In genomic region chr10:49186613-49187012, GRCh38 we compare ENCODE assay signal across 22 cellular contexts. TPM values are rescaled to one million over a fixed set of nuclear protein-coding genes. Genes with fewer than 3 reads are reported as not detected.
A peak's percentile ranks its signal among the peaks of the same experiment; 100 is the strongest.
DNase-seq lines count a peak whose midpoint lies in the region; ATAC-seq lines count a peak whose summit lies in the region.
"Had no signal": no experiment of that assay in that cellular context is flagged by ENCODE, and none has a peak within 500 bp of the region (broad histone marks: within the 10 kb centered on the region; RNA-seq: fewer than 3 reads in every experiment).

No MANE protein-coding gene starts in this region.

- peaks cover 14% of the 10 kb centered on the region for H3K36me3 Mint-ChIP-seq in activated CD8-positive, alpha-beta memory T cell treated with anti-CD3 and anti-CD28 coated beads, Interleukin-2, amount 10 ng/mL, durations not matched to agents 7 days and 5 days
- peaks cover 23 to 25% of the 10 kb centered on the region in 2 donors for H3K36me3 Mint-ChIP-seq in stimulated activated naive B cell treated with anti-CD40 and anti-IgM and Interleukin-4, amounts not matched to agents 10 μg/mL and 1 μg/mL and 100 μg/mL, for 72 hours

- no peak for DNase-seq in activated CD8-positive, alpha-beta memory T cell treated with anti-CD3 and anti-CD28 coated beads, Interleukin-2, amount 10 ng/mL, durations not matched to agents 7 days and 5 days
- no peak for DNase-seq in activated CD8-positive, alpha-beta memory T cell treated with anti-CD3 and anti-CD28 coated beads, Interleukin-2, amount 50 U/mL, for 4 hours
- peak; percentile 61 for DNase-seq in OCI-M1 (lab: John Stamatoyannopoulos, UW)
- no peak for DNase-seq in effector memory CD4-positive, alpha-beta T cell
- DNase-seq in stimulated activated naive B cell treated with anti-CD40 and anti-IgM and Interleukin-4, amounts not matched to agents 10 μg/mL and 1 μg/mL and 100 μg/mL, for 72 hours: no peak
- no peak for DNase-seq in NCI-H2227 (lab: John Stamatoyannopoulos, UW; ENCODE audit: unreplicated experiment)
- DNase-seq in epidermal melanocyte (ENCODE audit: insufficient read length, low spot score): no peak
- DNase-seq in NCI-H2196 treated with DMSO at 0.1 percent for 48 hours (lab: John Stamatoyannopoulos, UW; ENCODE audit: unreplicated experiment): no peak
- DNase-seq: activated CD8-positive, alpha-beta memory T cell treated with anti-CD3 and anti-CD28 coated beads, Interleukin-2, amount 50 U/mL, for 48 hours; amniotic stem cell; COR-L47; MM.1S; NCI-H2029; NCI-H524; PC-9; stimulated activated CD4-positive, alpha-beta T cell treated with anti-CD3 and anti-CD28 coated beads, Interleukin-4, amount 100 ng/mL, for 1 hour; stimulated activated CD8-positive, alpha-beta memory T cell treated with anti-CD3 and anti-CD28 coated beads, Interleukin-4, amount 100 ng/mL, for 48 hours; trophoblast cell had no signal

- peak overlapping the region; percentile 78 for H3K4me3 Mint-ChIP-seq in activated CD8-positive, alpha-beta memory T cell treated with anti-CD3 and anti-CD28 coated beads, Interleukin-2, amount 10 ng/mL, durations not matched to agents 7 days and 5 days
- H3K4me3 Mint-ChIP-seq in stimulated activated naive B cell treated with anti-CD40 and anti-IgM and Interleukin-4, amounts not matched to agents 10 μg/mL and 1 μg/mL and 100 μg/mL, for 72 hours: peak overlapping the region; percentile 86 to 95

- peak overlapping the region; percentile 80 for H3K27ac Mint-ChIP-seq in activated CD8-positive, alpha-beta memory T cell treated with anti-CD3 and anti-CD28 coated beads, Interleukin-2, amount 10 ng/mL, durations not matched to agents 7 days and 5 days
- H3K27ac Mint-ChIP-seq in stimulated activated naive B cell treated with anti-CD40 and anti-IgM and Interleukin-4, amounts not matched to agents 10 μg/mL and 1 μg/mL and 100 μg/mL, for 72 hours: peak overlapping the region; percentile 57

- no peak overlapping the region for H3K4me3 ChIP-seq in effector memory CD4-positive, alpha-beta T cell (ENCODE audit: insufficient read depth, low read depth, low read length, poor library complexity, severe bottlenecking)
- H3K4me3 ChIP-seq: PC-9, SK-N-MC had no signal

- peaks cover 26% of the 10 kb centered on the region for H3K4me1 ChIP-seq in effector memory CD4-positive, alpha-beta T cell (ENCODE audit: control insufficient read depth, insufficient read depth, low read length, poor library complexity, severe bottlenecking)

- H3K9me3 ChIP-seq in effector memory CD4-positive, alpha-beta T cell (ENCODE audit: control insufficient read depth, low read length): no peaks in the 10 kb centered on the region
- H3K9me3 ChIP-seq: gastroesophageal sphincter had no signal

- ATAC-seq in activated CD8-positive, alpha-beta memory T cell treated with anti-CD3 and anti-CD28 coated beads, Interleukin-2, amount 10 ng/mL, durations not matched to agents 7 days and 5 days: no peak
- ATAC-seq in stimulated activated naive B cell treated with anti-CD40 and anti-IgM and Interleukin-4, amounts not matched to agents 10 μg/mL and 1 μg/mL and 100 μg/mL, for 72 hours (replicated peaks): no peak
- ATAC-seq: gastroesophageal sphincter, sciatic nerve had no signal

- CTCF ChIA-PET in activated CD8-positive, alpha-beta memory T cell treated with anti-CD3 and anti-CD28 coated beads, Interleukin-2, amount 10 ng/mL, durations not matched to agents 7 days and 5 days (lab: Charles Lee): no interaction called here

- H3K9me3 Mint-ChIP-seq in activated CD8-positive, alpha-beta memory T cell treated with anti-CD3 and anti-CD28 coated beads, Interleukin-2, amount 10 ng/mL, durations not matched to agents 7 days and 5 days (ENCODE audit: low read depth): no peaks in the 10 kb centered on the region
- H3K9me3 Mint-ChIP-seq in stimulated activated naive B cell treated with anti-CD40 and anti-IgM and Interleukin-4, amounts not matched to agents 10 μg/mL and 1 μg/mL and 100 μg/mL, for 72 hours: peaks cover 0 to 2% of the 10 kb centered on the region in 2 donors

- H3K4me1 Mint-ChIP-seq in activated CD8-positive, alpha-beta memory T cell treated with anti-CD3 and anti-CD28 coated beads, Interleukin-2, amount 10 ng/mL, durations not matched to agents 7 days and 5 days: peaks cover 88% of the 10 kb centered on the region
- peaks cover 58 to 91% of the 10 kb centered on the region in 2 donors for H3K4me1 Mint-ChIP-seq in stimulated activated naive B cell treated with anti-CD40 and anti-IgM and Interleukin-4, amounts not matched to agents 10 μg/mL and 1 μg/mL and 100 μg/mL, for 72 hours

- H3K27me3 Mint-ChIP-seq in activated CD8-positive, alpha-beta memory T cell treated with anti-CD3 and anti-CD28 coated beads, Interleukin-2, amount 10 ng/mL, durations not matched to agents 7 days and 5 days: no peaks in the 10 kb centered on the region
- no peaks in the 10 kb centered on the region for H3K27me3 Mint-ChIP-seq in stimulated activated naive B cell treated with anti-CD40 and anti-IgM and Interleukin-4, amounts not matched to agents 10 μg/mL and 1 μg/mL and 100 μg/mL, for 72 hours

- peak overlapping the region; percentile 68 for H3K27ac ChIP-seq in effector memory CD4-positive, alpha-beta T cell (ENCODE audit: insufficient read depth, low read length, poor library complexity, severe bottlenecking)
- H3K27ac ChIP-seq: PC-9, SK-N-MC had no signal

- H3K36me3 ChIP-seq in effector memory CD4-positive, alpha-beta T cell (ENCODE audit: control insufficient read depth, insufficient read depth, low read length): no peaks in the 10 kb centered on the region
- H3K36me3 ChIP-seq: gastroesophageal sphincter had no signal

- H3K27me3 ChIP-seq in effector memory CD4-positive, alpha-beta T cell (replicated peaks; ENCODE audit: control insufficient read depth, insufficient read depth, low read length, poor library complexity, severe bottlenecking): no peaks in the 10 kb centered on the region

RNA-seq across cellular contexts. Expression of gene TMEM273, which starts 1.6 kb away (rescaled TPM):
- 10 to 100 TPM; 44.9 to 72.0 TPM for total RNA-seq in activated CD8-positive, alpha-beta memory T cell treated with anti-CD3 and anti-CD28 coated beads, Interleukin-2, amount 10 ng/mL, durations not matched to agents 7 days and 5 days
- total RNA-seq: A673 had no signal

RNA-seq across cellular contexts. Expression of gene FAM170B, which starts 52.8 kb away (rescaled TPM):
- not detected for total RNA-seq in activated CD8-positive, alpha-beta memory T cell treated with anti-CD3 and anti-CD28 coated beads, Interleukin-2, amount 10 ng/mL, durations not matched to agents 7 days and 5 days
- total RNA-seq: A673, gastroesophageal sphincter, PC-9, sciatic nerve had no signal
